In genomic region chr15:62068071-62068786, GRCh38 we compare ENCODE assay signal across 8 cellular contexts. TPM values are rescaled to one million over a fixed set of nuclear protein-coding genes. Genes with fewer than 3 reads are reported as not detected.
DNase-seq lines count a peak whose midpoint lies in the region; ATAC-seq and TF ChIP-seq lines count a peak whose summit lies in the region.

No MANE protein-coding gene starts in this region.

- H3K27ac ChIP-seq in BLaER1 = no peak overlapping the region
- no peak overlapping the region for H3K27ac ChIP-seq in SK-N-MC
- H3K27ac ChIP-seq in spleen = peak overlapping the region in 5 of 8 donors; percentile 27 to 58 (median 43)

- intact Hi-C loops in spleen (cut with DNase I; ENCODE audit: low total_unique reads) = no loop called here

- H3K4me1 Mint-ChIP-seq in brain = peaks cover 20% of the 10 kb centered on the region

- H3K4me1 ChIP-seq in BLaER1 (peaks cover 22% of the 10 kb centered on the region), spleen (peaks cover 18 to 36% (median 29%) of the 10 kb centered on the region in 6 donors)

- H3K9me3 Mint-ChIP-seq in brain = peaks cover 0 to 5% (median 0%) of the 10 kb centered on the region in 5 experiments

- peak in 1 of 2 experiments; percentile 17 for TF ChIP-seq CTCF in brain (conservative IDR thresholded peaks at IDR 0.05)
- peak in 3 of 11 experiments; percentile 18 to 29 (median 28) for TF ChIP-seq CTCF in spleen (IDR thresholded peaks at IDR 0.05 in 8 of 11, conservative IDR thresholded peaks at IDR 0.05 in 3 of 11)

- ATAC-seq in GM21367 (IDR thresholded peaks at IDR 0.05; ENCODE audit: unreplicated experiment) = peak; percentile 43
- no peak for ATAC-seq in GM18520 (IDR thresholded peaks at IDR 0.05; ENCODE audit: unreplicated experiment)

- peak overlapping the region; percentile 74 for H3K4me2 ChIP-seq in BLaER1

- peak overlapping the region; percentile 79 to 86 (median 84) for H3K4me3 Mint-ChIP-seq in brain

- H3K4me3 ChIP-seq in BLaER1 (peak overlapping the region; percentile 63), SK-N-MC (peak overlapping the region; percentile 76), spleen (peak overlapping the region; percentile 36 to 87 (median 68))

- peaks cover 80% of the 10 kb centered on the region for H3K27me3 Mint-ChIP-seq in brain

- no peak for TF ChIP-seq POLR2A in spleen (IDR thresholded peaks at IDR 0.05)

- peak overlapping the region in 1 of 5 experiments; percentile 72 for H3K27ac Mint-ChIP-seq in brain

- WGBS in spleen, 5 donors = 0 to 2% (median 1%) methylated on average over 1 to 102 of the region's 102 CpGs

- no peak overlapping the region for H3K9ac ChIP-seq in BLaER1
- no peak overlapping the region for H3K9ac ChIP-seq in SK-N-MC (ENCODE audit: insufficient read length)

- peaks cover 28% of the 10 kb centered on the region for H4K20me1 ChIP-seq in BLaER1

- no peaks in the 10 kb centered on the region for H3K36me3 Mint-ChIP-seq in brain

- no peaks in the 10 kb centered on the region for H3K9me3 ChIP-seq in BLaER1
- H3K9me3 ChIP-seq in SK-N-MC (ENCODE audit: low read depth, low read length) = no peaks in the 10 kb centered on the region
- no peaks in the 10 kb centered on the region for H3K9me3 ChIP-seq in spleen

- DNase-seq in SK-N-MC (ENCODE audit: low read depth, low spot score) = no peak
- DNase-seq in islet precursor cell = peak; percentile 81
- DNase-seq in spleen = peak; percentile 89
- DNase-seq in NCI-H2171 (lab: John Stamatoyannopoulos, UW) = no peak

- H3K27me3 ChIP-seq in BLaER1 = peaks cover 71% of the 10 kb centered on the region
- H3K27me3 ChIP-seq in spleen (replicated peaks in 1 of 7) = peaks cover 0 to 44% (median 7%) of the 10 kb centered on the region in 7 donors

- H3K36me3 ChIP-seq in BLaER1 (no peaks in the 10 kb centered on the region), SK-N-MC (ENCODE audit: insufficient read depth, low read length) (no peaks in the 10 kb centered on the region), spleen (no peaks in the 10 kb centered on the region)

RNA-seq across cellular contexts. Expression of gene C2CD4A, which starts 1.5 kb away (rescaled TPM):
- polyA plus RNA-seq in brain (ENCODE audit: insufficient read depth, low read depth, low replicate concordance) (0.24 TPM), spleen (under 1 TPM; 0.04 to 0.08 (median 0.06) TPM)
- total RNA-seq in spleen = not detected

RNA-seq across cellular contexts. Expression of gene VPS13C, which starts 8.0 kb away (rescaled TPM):
- polyA plus RNA-seq in brain (ENCODE audit: insufficient read depth, low read depth, low replicate concordance) (2.4 TPM), spleen (10 to 100 TPM; 32.9 to 49.5 (median 34.7) TPM)
- total RNA-seq in spleen = 100 to 1,000 TPM; 128 to 194 (median 161) TPM

Comparison
In these comparisons a context has a peak if more than half of its experiments do, and no peak if none do; other contexts are left out.
1. H3K27ac ChIP-seq: peak in spleen (5 of 8); none in BLaER1 (single experiment) and SK-N-MC (single experiment).
2. DNase-seq: peak in islet precursor cell (single experiment) and spleen (single experiment); none in SK-N-MC (single experiment) and NCI-H2171 (single experiment).
3. RNA of gene VPS13C, which starts 8.0 kb away (polyA plus RNA-seq): 32.9 to 49.5 TPM in spleen; 2.4 TPM in brain (single experiment); every median in the first group is over 10 times any median in the second.
4. Peak in every context shown above with its lines, with median percentiles within 50 percentile points of each other: H3K4me3 ChIP-seq.